In the genomic region with DNA sequence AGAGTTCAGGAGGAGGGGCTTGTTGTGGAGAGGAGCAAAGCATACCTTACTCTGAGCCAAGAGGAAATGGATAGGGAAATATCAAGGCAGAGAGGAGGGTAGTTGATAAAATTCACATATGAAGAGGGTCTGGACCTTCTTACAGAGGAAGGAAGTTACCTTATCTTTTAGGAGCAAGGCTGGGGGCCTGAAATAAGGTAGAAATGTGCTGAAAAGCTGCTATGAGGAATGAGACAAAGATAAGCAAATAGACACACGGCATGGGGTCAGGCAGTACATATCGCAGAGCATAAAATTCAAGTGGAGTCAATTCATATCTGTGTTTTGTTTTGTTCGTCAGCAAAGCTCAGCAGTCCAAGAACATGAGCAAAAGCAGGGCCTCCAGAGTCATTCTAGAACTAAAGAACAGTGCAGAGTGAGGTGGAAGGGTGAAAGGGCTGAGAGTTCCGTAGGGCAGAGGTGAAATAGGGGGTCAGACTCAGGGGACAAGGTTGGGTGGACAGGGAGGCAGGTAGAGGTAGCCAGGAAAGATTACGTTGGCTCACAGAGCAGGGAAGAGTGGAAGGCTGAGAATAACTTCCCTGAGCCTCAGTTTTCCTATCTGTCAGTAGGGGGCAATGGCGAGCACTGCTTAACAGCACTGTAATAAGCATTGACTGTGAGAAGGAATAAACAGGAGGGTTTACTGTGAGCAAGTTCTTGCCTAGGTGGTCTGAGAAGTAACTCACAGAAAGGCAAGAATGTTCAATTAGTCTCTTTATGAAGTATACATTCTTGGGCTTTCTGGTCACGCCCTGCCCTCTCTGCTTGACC, we compare ENCODE assay signal across 9 cellular contexts.
DNase-seq lines count a peak whose midpoint lies in the region; ATAC-seq and TF ChIP-seq lines count a peak whose summit lies in the region.
"Had no signal": no experiment of that assay in that cellular context is flagged by ENCODE, and none has a peak within 500 bp of the region (broad histone marks: within the 10 kb centered on the region; RNA-seq: fewer than 3 reads in every experiment).

No MANE protein-coding gene starts in this region.

- H3K4me3 Mint-ChIP-seq in memory B cell: no peak overlapping the region

- H3K4me1 Mint-ChIP-seq in memory B cell: peaks cover 4% of the 10 kb centered on the region

- no peak overlapping the region for H3K4me3 ChIP-seq in astrocyte of the cerebellum (ENCODE audit: low read depth, low read length)
- H3K4me3 ChIP-seq: SK-N-MC had no signal

- no peaks in the 10 kb centered on the region for H3K36me3 Mint-ChIP-seq in memory B cell

- peak; percentile 23 for TF ChIP-seq CTCF in astrocyte of the cerebellum (IDR thresholded peaks at IDR 0.05; ENCODE audit: low read depth, low read length, missing control alignments)

- in situ Hi-C loops in KBM-7 (cut with MboI; ENCODE audit: low pct_unique_long_range_greater_than_20kb, low sequenced_read_pairs) (no loop called here), astrocyte of the cerebellum (cut with HindIII; ENCODE audit: low sequenced_read_pairs) (no loop called here)

- DNase-seq in COLO829 (ENCODE audit: low spot score): peak; percentile 13
- peak; percentile 71 for DNase-seq in KBM-7
- DNase-seq in astrocyte of the cerebellum (ENCODE audit: low read depth): no peak
- peak in 1 of 2 donors; percentile 8 for DNase-seq in memory B cell (ENCODE audit: low spot score in 2 of 2)
- no peak for DNase-seq in NCI-H1436 treated with DMSO at 0.1 percent for 48 hours (lab: John Stamatoyannopoulos, UW)
- DNase-seq in activated CD4-positive, CD25-positive, alpha-beta regulatory T cell treated with anti-CD3 and anti-CD28 coated beads, Interleukin-2, amount 50 U/mL, for 72 hours: no peak
- no peak for DNase-seq in NCI-H2081 treated with DMSO at 0.1 percent for 48 hours (lab: John Stamatoyannopoulos, UW)

- no peak overlapping the region for H3K27ac Mint-ChIP-seq in memory B cell

- H3K27me3 Mint-ChIP-seq in memory B cell: no peaks in the 10 kb centered on the region

- peak; percentile 72 for ATAC-seq in GM18870 (IDR thresholded peaks at IDR 0.05; ENCODE audit: unreplicated experiment)
- peak; percentile 62 for ATAC-seq in memory B cell (ENCODE audit: low read depth)

- no peaks in the 10 kb centered on the region for H3K9me3 Mint-ChIP-seq in memory B cell

Comparison
In these comparisons a context has a peak if more than half of its experiments do, and no peak if none do; other contexts are left out.
1. DNase-seq: peak in COLO829 (single experiment) and KBM-7 (single experiment); none in astrocyte of the cerebellum (single experiment), NCI-H1436 treated with DMSO at 0.1 percent for 48 hours (single experiment), activated CD4-positive, CD25-positive, alpha-beta regulatory T cell treated with anti-CD3 and anti-CD28 coated beads, Interleukin-2, amount 50 U/mL, for 72 hours (single experiment) and NCI-H2081 treated with DMSO at 0.1 percent for 48 hours (single experiment).